15 cellular contexts compared by ENCODE assay signal in the genomic region with DNA sequence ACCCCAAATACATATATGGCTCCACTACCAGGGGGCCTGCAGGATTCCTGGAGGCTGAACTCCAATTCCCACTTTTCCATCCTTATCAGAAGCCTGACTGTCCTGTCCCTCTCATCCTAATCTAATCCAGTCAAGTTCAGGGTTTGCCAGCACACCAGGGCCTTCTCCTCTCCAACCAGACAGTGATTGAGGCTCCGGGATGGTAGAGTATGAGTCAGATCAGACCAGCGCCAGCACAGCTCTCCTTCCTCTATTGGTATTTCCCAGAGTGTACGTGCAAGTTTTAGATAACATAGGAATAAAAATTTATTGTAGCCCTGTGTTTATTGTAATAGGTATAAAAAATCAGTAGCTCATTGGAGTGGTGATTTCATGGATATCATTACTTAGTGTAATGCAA.
"Had no signal": no experiment of that assay in that cellular context is flagged by ENCODE, and none has a peak within 500 bp of the region (broad histone marks: within the 10 kb centered on the region; RNA-seq: fewer than 3 reads in every experiment).

No MANE protein-coding gene starts in this region.

- H3K4me2 ChIP-seq: smooth muscle cell had no signal

- H3K27ac Mint-ChIP-seq: activated CD4-positive, alpha-beta memory T cell treated with anti-CD3 and anti-CD28 coated beads for 36 hours; natural killer cell; progenitor cell of endocrine pancreas had no signal

- H3K9me3 ChIP-seq: thyroid gland had no signal

- FAIRE-seq: urothelium cell line had no signal

- H3K36me3 ChIP-seq: thyroid gland had no signal

- DNase-seq: activated CD4-positive, alpha-beta memory T cell treated with anti-CD3 and anti-CD28 coated beads for 36 hours; activated CD4-positive, alpha-beta T cell treated with anti-CD3 and anti-CD28 coated beads for 1 hour; activated gamma-delta T cell treated with Interleukin-2 at 50 U/mL for 16 hours; activated T-cell treated with anti-CD3 and anti-CD28 coated beads, Interleukin-2, amount 50 U/mL, for 48 hours; central memory CD4-positive, alpha-beta T cell; effector memory CD4-positive, alpha-beta T cell; left cardiac atrium; mucosa of descending colon; natural killer cell; right cardiac atrium; thyroid gland had no signal

- H3K4me3 ChIP-seq: coronary artery, mucosa of descending colon, smooth muscle cell, thyroid gland had no signal

- H3K27ac ChIP-seq: coronary artery, thyroid gland had no signal

- H3K4me3 Mint-ChIP-seq: activated CD4-positive, alpha-beta memory T cell treated with anti-CD3 and anti-CD28 coated beads for 36 hours; natural killer cell had no signal

- H3K27me3 ChIP-seq: thyroid gland had no signal

- H3K27me3 Mint-ChIP-seq: activated CD4-positive, alpha-beta memory T cell treated with anti-CD3 and anti-CD28 coated beads for 36 hours; progenitor cell of endocrine pancreas had no signal
